18 cellular contexts compared by ENCODE assay signal in genomic region chr12:51324953-51325352, GRCh38. TPM values are rescaled to one million over a fixed set of nuclear protein-coding genes. Genes with fewer than 3 reads are reported as not detected.
DNase-seq lines count a peak whose midpoint lies in the region; ATAC-seq and TF ChIP-seq lines count a peak whose summit lies in the region.
"Had no signal": no experiment of that assay in that cellular context is flagged by ENCODE, and none has a peak within 500 bp of the region (broad histone marks: within the 10 kb centered on the region; RNA-seq: fewer than 3 reads in every experiment).

No MANE protein-coding gene starts in this region.

- H3K4me1 Mint-ChIP-seq in activated naive CD8-positive, alpha-beta T cell treated with anti-CD3 and anti-CD28 coated beads for 36 hours: peaks cover 72% of the 10 kb centered on the region
- H3K4me1 Mint-ChIP-seq in natural killer cell treated with Interleukin-12 subunit alpha and Interleukin-12 subunit beta and Interleukin-15 and Interleukin-18, amount 100 ng/mL, for 72 hours (ENCODE audit: low read depth in 2 of 2): peaks cover 63 to 76% of the 10 kb centered on the region in 2 donors

- no peaks in the 10 kb centered on the region for H3K36me3 ChIP-seq in HEK293 (ENCODE audit: control insufficient read depth in 2 of 2, insufficient read depth in 1 of 2, low read length in 2 of 2)
- H3K36me3 ChIP-seq: pancreas had no signal

- peak overlapping the region; percentile 72 for H3K27ac Mint-ChIP-seq in activated naive CD8-positive, alpha-beta T cell treated with anti-CD3 and anti-CD28 coated beads for 36 hours
- peak overlapping the region; percentile 95 to 97 for H3K27ac Mint-ChIP-seq in natural killer cell treated with Interleukin-12 subunit alpha and Interleukin-12 subunit beta and Interleukin-15 and Interleukin-18, amount 100 ng/mL, for 72 hours

- peaks cover 2% of the 10 kb centered on the region for H3K9me3 Mint-ChIP-seq in activated naive CD8-positive, alpha-beta T cell treated with anti-CD3 and anti-CD28 coated beads for 36 hours
- H3K9me3 Mint-ChIP-seq in natural killer cell treated with Interleukin-12 subunit alpha and Interleukin-12 subunit beta and Interleukin-15 and Interleukin-18, amount 100 ng/mL, for 72 hours: no peaks in the 10 kb centered on the region

- H3K27me3 Mint-ChIP-seq in activated naive CD8-positive, alpha-beta T cell treated with anti-CD3 and anti-CD28 coated beads for 36 hours: no peaks in the 10 kb centered on the region
- no peaks in the 10 kb centered on the region for H3K27me3 Mint-ChIP-seq in natural killer cell treated with Interleukin-12 subunit alpha and Interleukin-12 subunit beta and Interleukin-15 and Interleukin-18, amount 100 ng/mL, for 72 hours

- DNase-seq in SIG-M5 treated with dmso at 0.1 percent for 504 hours (lab: John Stamatoyannopoulos, UW; ENCODE audit: unreplicated experiment) (peak; percentile 21), SIG-M5 (lab: John Stamatoyannopoulos, UW) (no peak), NCI-H345 treated with DMSO at 0.1 percent for 48 hours (lab: John Stamatoyannopoulos, UW; ENCODE audit: unreplicated experiment) (no peak), GDM1 (lab: John Stamatoyannopoulos, UW) (no peak)
- no peak for DNase-seq in activated naive CD8-positive, alpha-beta T cell treated with anti-CD3 and anti-CD28 coated beads for 36 hours
- no peak for DNase-seq in natural killer cell treated with Interleukin-12 subunit alpha and Interleukin-12 subunit beta and Interleukin-15 and Interleukin-18, amount 100 ng/mL, for 72 hours (ENCODE audit: low spot score)
- DNase-seq: amniotic stem cell; COR-L47; NCI-H1417; NCI-H345; pancreas; SHP77; stimulated activated CD4-positive, alpha-beta T cell treated with anti-CD3 and anti-CD28 coated beads, Interleukin-12 subunit alpha, Interleukin-12 subunit beta, amount 100 ng/mL, for 4 hours had no signal

- TF ChIP-seq CTCF in HEK293 (tag by site-specific recombination; IDR thresholded peaks at IDR 0.05): no peak

- no peak overlapping the region for H3K27ac ChIP-seq in HEK293 (ENCODE audit: extremely low read depth, low read depth, low read length)

- H3K4me3 Mint-ChIP-seq in activated naive CD8-positive, alpha-beta T cell treated with anti-CD3 and anti-CD28 coated beads for 36 hours: peak overlapping the region; percentile 41
- H3K4me3 Mint-ChIP-seq in natural killer cell treated with Interleukin-12 subunit alpha and Interleukin-12 subunit beta and Interleukin-15 and Interleukin-18, amount 100 ng/mL, for 72 hours: peak overlapping the region; percentile 65

- peaks cover 27% of the 10 kb centered on the region for H3K36me3 Mint-ChIP-seq in activated naive CD8-positive, alpha-beta T cell treated with anti-CD3 and anti-CD28 coated beads for 36 hours
- peaks cover 17% of the 10 kb centered on the region for H3K36me3 Mint-ChIP-seq in natural killer cell treated with Interleukin-12 subunit alpha and Interleukin-12 subunit beta and Interleukin-15 and Interleukin-18, amount 100 ng/mL, for 72 hours

- no peak for ATAC-seq in natural killer cell treated with Interleukin-12 subunit alpha and Interleukin-12 subunit beta and Interleukin-15 and Interleukin-18, amount 100 ng/mL, for 72 hours
- no peak for ATAC-seq in HG02981 (IDR thresholded peaks at IDR 0.05; ENCODE audit: unreplicated experiment)
- ATAC-seq: HCT116 had no signal

- H3K9me3 ChIP-seq in HEK293 (ENCODE audit: control insufficient read depth, insufficient read depth, low read depth, low read length): no peaks in the 10 kb centered on the region
- H3K9me3 ChIP-seq: pancreas had no signal

- POLR2A ChIA-PET in HEK293 (lab: Yijun Ruan, JAX): no interaction called here

- no peaks in the 10 kb centered on the region for H3K4me1 ChIP-seq in HEK293 (ENCODE audit: control insufficient read depth, insufficient read depth, low read length)
- H3K4me1 ChIP-seq: pancreas had no signal

- CTCF ChIA-PET in HEK293 (lab: Yijun Ruan, JAX): interaction anchor here (0.7 to 1.0 kb wide), 2 partner anchors 600 to 1240 kb away, joined by 4 read pairs; partner anchors contain the start of gene SMARCD1

- no peak overlapping the region for H3K4me3 ChIP-seq in HEK293 (ENCODE audit: low read depth, low read length)

TF ChIP-seq in HEK293, 187 proteins besides CTCF, POLR2A, EP300 and RAD21:
- TF ChIP-seq ZNF394 (tag by site-specific recombination; IDR thresholded peaks at IDR 0.05; ENCODE audit: borderline replicate concordance) (peak; percentile 13; the same call in 1 of the 2 replicates), ZNF426 (tag by site-specific recombination; IDR thresholded peaks at IDR 0.05) (no peak; the same call in 1 of the 2 replicates)

RNA-seq across cellular contexts. Expression of gene BIN2, which starts 1.0 kb away (rescaled TPM):
- 10 to 100 TPM; 32.0 to 34.2 TPM for total RNA-seq in activated naive CD8-positive, alpha-beta T cell treated with anti-CD3 and anti-CD28 coated beads for 36 hours
- 100 to 1,000 TPM in 1 of 2 donors, 10 to 100 TPM in 1; 93.6 to 115 TPM for total RNA-seq in natural killer cell treated with Interleukin-12 subunit alpha and Interleukin-12 subunit beta and Interleukin-15 and Interleukin-18, amount 100 ng/mL, for 72 hours
- total RNA-seq: chondrocyte, G401 had no signal

RNA-seq across cellular contexts. Expression of gene CELA1, which starts 21.5 kb away (rescaled TPM):
- not detected for total RNA-seq in activated naive CD8-positive, alpha-beta T cell treated with anti-CD3 and anti-CD28 coated beads for 36 hours
- under 1 TPM in 1 of 2 donors, not detected in 1; 0.31 TPM for total RNA-seq in natural killer cell treated with Interleukin-12 subunit alpha and Interleukin-12 subunit beta and Interleukin-15 and Interleukin-18, amount 100 ng/mL, for 72 hours
- total RNA-seq: chondrocyte, G401, pancreas had no signal

RNA-seq across cellular contexts. Expression of gene SMAGP, which starts 54.7 kb away (rescaled TPM):
- total RNA-seq in activated naive CD8-positive, alpha-beta T cell treated with anti-CD3 and anti-CD28 coated beads for 36 hours: 1 to 10 TPM in 1 of 2 experiments, under 1 TPM in 1; 0.64 to 1.3 TPM
- total RNA-seq in natural killer cell treated with Interleukin-12 subunit alpha and Interleukin-12 subunit beta and Interleukin-15 and Interleukin-18, amount 100 ng/mL, for 72 hours: 10 to 100 TPM in 1 of 2 donors, 1 to 10 TPM in 1; 3.8 to 11.5 TPM
